12 cellular contexts compared by ENCODE assay signal in genomic region chr4:159367421-159368105, GRCh38.
A peak's percentile ranks its signal among the peaks of the same experiment; 100 is the strongest.
DNase-seq lines count a peak whose midpoint lies in the region; ATAC-seq and TF ChIP-seq lines count a peak whose summit lies in the region.
"Had no signal": no experiment of that assay in that cellular context is flagged by ENCODE, and none has a peak within 500 bp of the region (broad histone marks: within the 10 kb centered on the region; RNA-seq: fewer than 3 reads in every experiment).

No MANE protein-coding gene starts in this region.

- H3K4me3 ChIP-seq in left lung = no peak overlapping the region
- H3K4me3 ChIP-seq: ascending aorta had no signal

- peaks cover 0 to 6% of the 10 kb centered on the region in 2 donors for H3K36me3 ChIP-seq in left lung
- H3K36me3 ChIP-seq: ascending aorta had no signal

- peak overlapping the region; percentile 38 for H3K27ac ChIP-seq in epithelial cell of prostate
- H3K27ac ChIP-seq in left lung = no peak overlapping the region
- H3K27ac ChIP-seq: ascending aorta had no signal

- TF ChIP-seq CTCF in left lung (IDR thresholded peaks at IDR 0.05) = no peak

- H3K9me3 ChIP-seq in left lung = no peaks in the 10 kb centered on the region
- H3K9me3 ChIP-seq: ascending aorta had no signal

- H3K27me3 ChIP-seq in left lung = no peaks in the 10 kb centered on the region
- H3K27me3 ChIP-seq: ascending aorta had no signal

- H3K4me1 ChIP-seq in left lung = no peaks in the 10 kb centered on the region
- H3K4me1 ChIP-seq: ascending aorta had no signal

- intact Hi-C loops in left lung (cut with DNase I) = no loop called here

- DNase-seq in epithelial cell of prostate (ENCODE audit: low read depth, low spot score) (no peak), left lung (no peak), NCI-H524 treated with DMSO at 0.1 percent for 48 hours (lab: John Stamatoyannopoulos, UW) (no peak), SHP77 (lab: John Stamatoyannopoulos, UW) (no peak), NCI-H1694 (lab: John Stamatoyannopoulos, UW) (no peak)
- DNase-seq: effector CD4-positive, alpha-beta T cell; NCI-H446 had no signal

- ATAC-seq in GM18858 (IDR thresholded peaks at IDR 0.05; ENCODE audit: unreplicated experiment) (peak; percentile 78), GM21447 (IDR thresholded peaks at IDR 0.05; ENCODE audit: unreplicated experiment) (peak; percentile 72), HG03064 (IDR thresholded peaks at IDR 0.05; ENCODE audit: low read depth, unreplicated experiment) (peak; percentile 70), left lung (no peak)
- ATAC-seq: WTC11 had no signal
